ENCODE assay signal across 8 cellular contexts in the genomic region with DNA sequence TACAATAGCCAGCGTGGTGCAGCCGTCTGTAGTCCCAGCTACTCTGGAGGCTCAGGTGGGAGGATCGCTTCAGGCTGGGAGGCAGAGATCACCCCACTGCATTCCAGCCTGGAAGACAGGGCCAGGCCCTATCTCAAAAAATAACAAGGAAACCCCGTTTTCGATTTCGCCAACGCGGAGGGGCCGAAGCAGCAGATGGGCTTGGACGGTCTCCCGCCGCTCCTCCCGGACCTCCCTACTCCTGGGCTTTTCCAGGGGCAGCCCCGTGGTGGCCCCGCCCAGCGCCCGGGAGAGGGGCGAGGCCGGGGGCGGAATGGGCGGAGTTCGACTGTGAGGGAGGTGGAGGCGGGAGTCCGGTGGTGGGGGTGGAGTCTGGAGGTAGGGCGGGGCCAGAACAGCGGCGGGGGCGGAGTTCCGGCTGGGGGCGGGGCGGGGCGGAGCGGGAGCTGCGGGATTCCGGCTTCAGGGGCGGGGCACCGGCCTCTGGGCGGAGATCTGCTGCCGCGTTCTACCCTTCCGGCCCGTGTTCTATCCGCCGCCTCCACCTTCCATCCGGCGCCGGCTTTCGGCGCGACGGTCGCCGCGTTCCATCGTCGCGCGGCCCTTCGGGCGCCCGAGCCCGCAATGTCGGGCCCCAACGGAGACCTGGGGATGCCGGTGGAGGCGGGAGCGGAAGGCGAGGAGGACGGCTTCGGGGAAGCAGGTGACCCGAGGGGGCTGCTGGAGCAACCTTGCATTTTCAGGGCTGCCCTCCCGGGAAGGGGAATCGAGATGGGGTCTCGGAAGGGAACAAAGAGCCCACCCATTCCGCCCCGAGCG. TPM values are rescaled to one million over a fixed set of nuclear protein-coding genes. Genes with fewer than 3 reads are reported as not detected.
A peak's percentile ranks its signal among the peaks of the same experiment; 100 is the strongest.
DNase-seq lines count a peak whose midpoint lies in the region; ATAC-seq lines count a peak whose summit lies in the region.

A gene with protein sequence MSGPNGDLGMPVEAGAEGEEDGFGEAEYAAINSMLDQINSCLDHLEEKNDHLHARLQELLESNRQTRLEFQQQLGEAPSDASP (plus strand): TSS at position 482 of the 819 bp plus-strand sequence. CDS start 143 bp downstream, at position 625.

- DNase-seq in CD1c-positive myeloid dendritic cell (ENCODE audit: extremely low spot score) (peak; percentile 88), HT1080 (ENCODE audit: low read depth) (peak; percentile 88), NOMO-1 (lab: John Stamatoyannopoulos, UW; ENCODE audit: unreplicated experiment in 2 of 2) (peak; percentile 80 to 91), medulla oblongata (ENCODE audit: extremely low spot score) (peak; percentile 95)
- peak; percentile 85 for DNase-seq in effector CD8-positive, alpha-beta T cell (lab: John Stamatoyannopoulos, UW)
- DNase-seq in stimulated activated CD4-positive, alpha-beta T cell treated with anti-CD3 and anti-CD28 coated beads, TNF-alpha, amount 100 ng/mL, for 48 hours (ENCODE audit: low read depth in 3 of 3) = peak; percentile 88 to 97 (median 89)

- CTCF ChIA-PET in activated CD8-positive, alpha-beta memory T cell treated with anti-CD3 and anti-CD28 coated beads for 36 hours (lab: Charles Lee) = interaction anchor here (0.6 to 1.6 kb wide), 7 partner anchors 9 to 176 kb away, joined by 3 to 4 read pairs (median 3); partner anchors contain the start of gene CIZ1

- peak; percentile 79 for ATAC-seq in GM19463 (IDR thresholded peaks at IDR 0.05; ENCODE audit: unreplicated experiment)

- POLR2A ChIA-PET in activated CD8-positive, alpha-beta memory T cell treated with anti-CD3 and anti-CD28 coated beads for 36 hours (lab: Charles Lee) = interaction anchor here (0.6 to 0.9 kb wide), 2 partner anchors 31 to 915 kb away, joined by 6 to 9 read pairs; no protein-coding TSS in a partner anchor

RNA-seq across cellular contexts. Expression of the gene that starts here (rescaled TPM):
- 79.8 and 119 TPM in 2 replicates for total RNA-seq in HT1080 (2014; rRNA removed; shearing (Covaris generic))
- 194 and 203 TPM in 2 replicates for polyA plus RNA-seq in HT1080 (2015; cell fraction: cytosol; rRNA removed)
- polyA plus RNA-seq in HT1080 (2015; cell fraction: nucleus; rRNA removed) = 34.4 and 34.7 TPM in 2 replicates
- 10 to 100 TPM; 74.3 to 75.8 TPM for total RNA-seq in activated CD8-positive, alpha-beta memory T cell treated with anti-CD3 and anti-CD28 coated beads for 36 hours

Comparison
In these comparisons a context has a peak if more than half of its experiments do, and no peak if none do; other contexts are left out.
1. Peak in every context shown above with its lines: DNase-seq and ATAC-seq.